Comparison of ENCODE assay signal across 11 cellular contexts in genomic region chr17:30956764-30957374, GRCh38. TPM values are rescaled to one million over a fixed set of nuclear protein-coding genes. Genes with fewer than 3 reads are reported as not detected.
A peak's percentile ranks its signal among the peaks of the same experiment; 100 is the strongest.
DNase-seq lines count a peak whose midpoint lies in the region; ATAC-seq and TF ChIP-seq lines count a peak whose summit lies in the region.
"Had no signal": no experiment of that assay in that cellular context is flagged by ENCODE, and none has a peak within 500 bp of the region (broad histone marks: within the 10 kb centered on the region; RNA-seq: fewer than 3 reads in every experiment).

No MANE protein-coding gene starts in this region.

- TF ChIP-seq CTCF in colonic mucosa (IDR thresholded peaks at IDR 0.05) = no peak
- TF ChIP-seq CTCF in liver (IDR thresholded peaks at IDR 0.05; ENCODE audit: low read depth, low read length, missing input control) = no peak
- no peak for TF ChIP-seq CTCF in WERI-Rb-1 (IDR thresholded peaks at IDR 0.05; ENCODE audit: low read depth, low read length)

- H3K36me3 ChIP-seq in colonic mucosa (no peaks in the 10 kb centered on the region), liver (ENCODE audit: control insufficient read depth in 4 of 4, insufficient read depth in 3 of 4, low read depth in 1 of 4, low read length in 3 of 4) (no peaks in the 10 kb centered on the region), WERI-Rb-1 (no peaks in the 10 kb centered on the region)

- H3K4me3 Mint-ChIP-seq in activated naive CD4-positive, alpha-beta T cell treated with anti-CD3 and anti-CD28 coated beads for 36 hours = no peak overlapping the region
- H3K4me3 Mint-ChIP-seq in activated T-helper 2 cell treated with anti-CD3 and anti-CD28 coated beads, Interferon-gamma antibody, Interleukin-2, Interleukin-4, amounts not matched to agents 10 μg/mL and 5 μg/mL and 100 μg/mL, durations not matched to agents 14 hours and 24 hours and 36 hours (ENCODE audit: low read depth) = no peak overlapping the region
- H3K4me3 Mint-ChIP-seq: activated naive CD8-positive, alpha-beta T cell treated with anti-CD3 and anti-CD28 coated beads for 36 hours had no signal

- peaks cover 4% of the 10 kb centered on the region for H3K27me3 Mint-ChIP-seq in activated naive CD4-positive, alpha-beta T cell treated with anti-CD3 and anti-CD28 coated beads for 36 hours (ENCODE audit: low read depth)
- H3K27me3 Mint-ChIP-seq in activated T-helper 2 cell treated with anti-CD3 and anti-CD28 coated beads, Interferon-gamma antibody, Interleukin-2, Interleukin-4, amounts not matched to agents 10 μg/mL and 5 μg/mL and 100 μg/mL, durations not matched to agents 14 hours and 24 hours and 36 hours (ENCODE audit: low read depth) = peaks cover 21% of the 10 kb centered on the region

- H3K27ac Mint-ChIP-seq in activated naive CD4-positive, alpha-beta T cell treated with anti-CD3 and anti-CD28 coated beads for 36 hours = no peak overlapping the region
- no peak overlapping the region for H3K27ac Mint-ChIP-seq in activated T-helper 2 cell treated with anti-CD3 and anti-CD28 coated beads, Interferon-gamma antibody, Interleukin-2, Interleukin-4, amounts not matched to agents 10 μg/mL and 5 μg/mL and 100 μg/mL, durations not matched to agents 14 hours and 24 hours and 36 hours
- H3K27ac Mint-ChIP-seq: activated naive CD8-positive, alpha-beta T cell treated with anti-CD3 and anti-CD28 coated beads for 36 hours had no signal

- H3K27me3 ChIP-seq in colonic mucosa (no peaks in the 10 kb centered on the region), liver (ENCODE audit: control insufficient read depth in 4 of 4, insufficient read depth in 4 of 4, low read length in 3 of 4) (no peaks in the 10 kb centered on the region), WERI-Rb-1 (ENCODE audit: insufficient read depth, low read depth, severe bottlenecking) (no peaks in the 10 kb centered on the region)

- TF ChIP-seq RAD21 in liver (IDR thresholded peaks at IDR 0.05) = no peak

- H3K4me1 Mint-ChIP-seq in activated naive CD4-positive, alpha-beta T cell treated with anti-CD3 and anti-CD28 coated beads for 36 hours (ENCODE audit: low read depth) = peaks cover 4% of the 10 kb centered on the region
- peaks cover 1% of the 10 kb centered on the region for H3K4me1 Mint-ChIP-seq in activated T-helper 2 cell treated with anti-CD3 and anti-CD28 coated beads, Interferon-gamma antibody, Interleukin-2, Interleukin-4, amounts not matched to agents 10 μg/mL and 5 μg/mL and 100 μg/mL, durations not matched to agents 14 hours and 24 hours and 36 hours (ENCODE audit: low read depth)

- intact Hi-C loops in colonic mucosa (cut with DNase I) = no loop called here
- intact Hi-C loops in activated naive CD4-positive, alpha-beta T cell treated with anti-CD3 and anti-CD28 coated beads for 36 hours (cut with micrococcal nuclease) = no loop called here
- intact Hi-C loops in activated T-helper 2 cell treated with anti-CD3 and anti-CD28 coated beads, Interferon-gamma antibody, Interleukin-2, Interleukin-4, amounts not matched to agents 10 μg/mL and 5 μg/mL and 100 μg/mL, durations not matched to agents 14 hours and 24 hours and 36 hours (cut with micrococcal nuclease) = no loop called here

- CTCF ChIA-PET in activated naive CD4-positive, alpha-beta T cell treated with anti-CD3 and anti-CD28 coated beads for 36 hours (lab: Charles Lee) = no interaction called here

- H3K36me3 Mint-ChIP-seq in activated naive CD4-positive, alpha-beta T cell treated with anti-CD3 and anti-CD28 coated beads for 36 hours (ENCODE audit: low read depth) = no peaks in the 10 kb centered on the region
- H3K36me3 Mint-ChIP-seq in activated T-helper 2 cell treated with anti-CD3 and anti-CD28 coated beads, Interferon-gamma antibody, Interleukin-2, Interleukin-4, amounts not matched to agents 10 μg/mL and 5 μg/mL and 100 μg/mL, durations not matched to agents 14 hours and 24 hours and 36 hours (ENCODE audit: low read depth) = no peaks in the 10 kb centered on the region
- H3K36me3 Mint-ChIP-seq: activated naive CD8-positive, alpha-beta T cell treated with anti-CD3 and anti-CD28 coated beads for 36 hours had no signal

- ATAC-seq in GM18909 (IDR thresholded peaks at IDR 0.05; ENCODE audit: poor library complexity, unreplicated experiment) = no peak

- peak overlapping the region; percentile 12 for H3K27ac ChIP-seq in colonic mucosa
- H3K27ac ChIP-seq in liver (ENCODE audit: low read depth in 1 of 2, low read length in 2 of 2) = peak overlapping the region in 1 of 2 donors; percentile 47
- H3K27ac ChIP-seq in substantia nigra (ENCODE audit: low read depth, low read length, poor library complexity, severe bottlenecking) = peak overlapping the region; percentile 54
- H3K27ac ChIP-seq in WERI-Rb-1 = no peak overlapping the region

- DNase-seq in Kasumi-1 (lab: John Stamatoyannopoulos, UW) (peak; percentile 29 to 33), colonic mucosa (no peak), substantia nigra (lab: John Stamatoyannopoulos, UW) (peak in 3 of 49 donors; percentile 6 to 13 (median 9)), WERI-Rb-1 (no peak)
- DNase-seq in activated naive CD4-positive, alpha-beta T cell treated with anti-CD3 and anti-CD28 coated beads for 36 hours = no peak
- DNase-seq in activated T-helper 2 cell treated with anti-CD3 and anti-CD28 coated beads, Interferon-gamma antibody, Interleukin-2, Interleukin-4, amounts not matched to agents 10 μg/mL and 5 μg/mL and 100 μg/mL, durations not matched to agents 14 hours and 24 hours and 36 hours (ENCODE audit: low spot score) = no peak
- DNase-seq: activated naive CD8-positive, alpha-beta T cell treated with anti-CD3 and anti-CD28 coated beads for 36 hours; EL; posterior cingulate gyrus had no signal

- H3K4me3 ChIP-seq in colonic mucosa = no peak overlapping the region
- no peak overlapping the region for H3K4me3 ChIP-seq in liver (ENCODE audit: low read depth in 1 of 3, low read length in 3 of 3)
- H3K4me3 ChIP-seq in WERI-Rb-1 (ENCODE audit: low read depth, low read length) = no peak overlapping the region

- H3K9ac ChIP-seq in colonic mucosa (ENCODE audit: low read depth in 2 of 2, low read length in 2 of 2) = peak overlapping the region in 1 of 2 donors; percentile 46
- no peak overlapping the region for H3K9ac ChIP-seq in liver (ENCODE audit: low read depth in 1 of 2, low read length in 2 of 2)

- no peaks in the 10 kb centered on the region for H3K9me3 ChIP-seq in colonic mucosa
- H3K9me3 ChIP-seq in liver (ENCODE audit: control insufficient read depth in 4 of 4, low read length in 3 of 4) = no peaks in the 10 kb centered on the region
- H3K9me3 ChIP-seq in WERI-Rb-1 (ENCODE audit: severe bottlenecking) = no peaks in the 10 kb centered on the region

- WGBS in liver = 69% methylated on average over 8 of the region's 8 CpGs

- H3K4me1 ChIP-seq in colonic mucosa (no peaks in the 10 kb centered on the region), liver (ENCODE audit: control insufficient read depth in 4 of 4, insufficient read depth in 4 of 4, low read length in 3 of 4) (peaks cover 0 to 6% (median 0%) of the 10 kb centered on the region in 4 donors)

- no peaks in the 10 kb centered on the region for H3K9me3 Mint-ChIP-seq in activated naive CD4-positive, alpha-beta T cell treated with anti-CD3 and anti-CD28 coated beads for 36 hours
- H3K9me3 Mint-ChIP-seq in activated T-helper 2 cell treated with anti-CD3 and anti-CD28 coated beads, Interferon-gamma antibody, Interleukin-2, Interleukin-4, amounts not matched to agents 10 μg/mL and 5 μg/mL and 100 μg/mL, durations not matched to agents 14 hours and 24 hours and 36 hours = no peaks in the 10 kb centered on the region
- H3K9me3 Mint-ChIP-seq: activated naive CD8-positive, alpha-beta T cell treated with anti-CD3 and anti-CD28 coated beads for 36 hours had no signal

TF ChIP-seq in liver, 16 proteins besides CTCF, POLR2A, EP300 and RAD21:
- TF ChIP-seq NR2F2 (IDR thresholded peaks at IDR 0.05) = peak; percentile 24
- no peak for TF ChIP-seq SP1 (IDR thresholded peaks at IDR 0.05)

RNA-seq across cellular contexts. Expression of gene RNF135, which starts 14.0 kb away (rescaled TPM):
- total RNA-seq in colonic mucosa (10 to 100 TPM; 18.6 to 18.9 TPM), liver (1 to 10 TPM; 4.0 to 5.5 TPM)
- 1 to 10 TPM; 3.4 to 3.5 TPM for polyA plus RNA-seq in liver
- total RNA-seq in activated naive CD4-positive, alpha-beta T cell treated with anti-CD3 and anti-CD28 coated beads for 36 hours = 1 to 10 TPM; 5.0 to 5.4 TPM
- 9.2 and 10.5 TPM in 2 replicates for total RNA-seq in activated T-helper 2 cell treated with anti-CD3 and anti-CD28 coated beads, Interferon-gamma antibody, Interleukin-2, Interleukin-4, amounts not matched to agents 10 μg/mL and 5 μg/mL and 100 μg/mL, durations not matched to agents 14 hours and 24 hours and 36 hours

RNA-seq across cellular contexts. Expression of gene ADAP2, which starts 35.1 kb away (rescaled TPM):
- total RNA-seq in colonic mucosa = 1 to 10 TPM; 4.4 to 5.6 TPM
- total RNA-seq in liver = 10 to 100 TPM; 18.4 to 18.6 TPM
- polyA plus RNA-seq in liver = 1 to 10 TPM; 5.2 to 5.4 TPM
- total RNA-seq in activated naive CD4-positive, alpha-beta T cell treated with anti-CD3 and anti-CD28 coated beads for 36 hours = under 1 TPM; 0.32 to 0.52 TPM
- total RNA-seq in activated T-helper 2 cell treated with anti-CD3 and anti-CD28 coated beads, Interferon-gamma antibody, Interleukin-2, Interleukin-4, amounts not matched to agents 10 μg/mL and 5 μg/mL and 100 μg/mL, durations not matched to agents 14 hours and 24 hours and 36 hours = 0.80 and 2.0 TPM in 2 replicates

RNA-seq across cellular contexts. Expression of gene TEFM, which starts 50.8 kb away (rescaled TPM):
- 10 to 100 TPM; 12.4 to 15.4 TPM for total RNA-seq in colonic mucosa
- total RNA-seq in liver = 10 to 100 TPM in 1 of 2 donors, 1 to 10 TPM in 1; 5.1 to 16.7 TPM
- 10 to 100 TPM in 1 of 2 donors, 1 to 10 TPM in 1; 8.7 to 12.4 TPM for polyA plus RNA-seq in liver
- total RNA-seq in activated naive CD4-positive, alpha-beta T cell treated with anti-CD3 and anti-CD28 coated beads for 36 hours = 1 to 10 TPM; 8.6 to 9.7 TPM
- 16.6 and 21.2 TPM in 2 replicates for total RNA-seq in activated T-helper 2 cell treated with anti-CD3 and anti-CD28 coated beads, Interferon-gamma antibody, Interleukin-2, Interleukin-4, amounts not matched to agents 10 μg/mL and 5 μg/mL and 100 μg/mL, durations not matched to agents 14 hours and 24 hours and 36 hours

Comparison
In these comparisons a context has a peak if more than half of its experiments do, and no peak if none do; other contexts are left out.
1. DNase-seq: peak in Kasumi-1 (2 of 2); none in colonic mucosa (single experiment), WERI-Rb-1 (single experiment), activated naive CD4-positive, alpha-beta T cell treated with anti-CD3 and anti-CD28 coated beads for 36 hours (single experiment) and activated T-helper 2 cell treated with anti-CD3 and anti-CD28 coated beads, Interferon-gamma antibody, Interleukin-2, Interleukin-4, amounts not matched to agents 10 μg/mL and 5 μg/mL and 100 μg/mL, durations not matched to agents 14 hours and 24 hours and 36 hours (single experiment).